In genomic region chr17:40561294-40561870, GRCh38 we compare ENCODE assay signal across 8 cellular contexts. TPM values are rescaled to one million over a fixed set of nuclear protein-coding genes. Genes with fewer than 3 reads are reported as not detected.
DNase-seq lines count a peak whose midpoint lies in the region; ATAC-seq and TF ChIP-seq lines count a peak whose summit lies in the region.

No MANE protein-coding gene starts in this region.

- H3K27me3 ChIP-seq in CD4-positive, alpha-beta T cell (ENCODE audit: control insufficient read depth, insufficient read depth, low read length), result no peaks in the 10 kb centered on the region
- H3K27me3 ChIP-seq in brain microvascular endothelial cell (replicated peaks), result no peaks in the 10 kb centered on the region

- peaks cover 99% of the 10 kb centered on the region for H3K36me3 Mint-ChIP-seq in CD4-positive, alpha-beta T cell (ENCODE audit: low read depth)

- in situ Hi-C loops in brain microvascular endothelial cell (cut with HindIII; ENCODE audit: low pct_ligation_motif_present, low sequenced_read_pairs), result no loop called here

- intact Hi-C loops in CD4-positive, alpha-beta T cell (cut with DNase I, micrococcal nuclease), result loop anchor here (2.0 to 10.0 kb wide), 2 partner anchors 27 to 163 kb away; no protein-coding TSS in a partner anchor

- H3K9me3 Mint-ChIP-seq in CD4-positive, alpha-beta T cell, result no peaks in the 10 kb centered on the region

- H3K4me3 ChIP-seq in brain microvascular endothelial cell (ENCODE audit: low read depth, low read length), result no peak overlapping the region

- POLR2A ChIA-PET in CD4-positive, alpha-beta T cell (lab: Charles Lee), result interaction anchor here (0.6 to 33.8 kb wide), 18 partner anchors 8 to 1127 kb away, joined by 3 to 1290 read pairs (median 9); partner anchors contain the start of genes EIF1, SMARCE1 and TOP2A

- H3K27ac Mint-ChIP-seq in CD4-positive, alpha-beta T cell, result peak overlapping the region; percentile 92

- H3K27me3 Mint-ChIP-seq in CD4-positive, alpha-beta T cell, result no peaks in the 10 kb centered on the region

- CTCF ChIA-PET in CD4-positive, alpha-beta T cell (lab: Charles Lee), result interaction anchor here (0.6 to 13.0 kb wide), 21 partner anchors 9 to 239 kb away, joined by 3 to 288 read pairs (median 5); partner anchors contain the start of genes IGFBP4 and SMARCE1

- no peaks in the 10 kb centered on the region for H3K36me3 ChIP-seq in brain microvascular endothelial cell (replicated peaks)

- no peaks in the 10 kb centered on the region for H3K9me3 ChIP-seq in CD4-positive, alpha-beta T cell (ENCODE audit: control insufficient read depth, low read length)

- no peak for DNase-seq in CD4-positive, alpha-beta T cell
- no peak for DNase-seq in brain microvascular endothelial cell
- DNase-seq in inferior parietal cortex (ENCODE audit: extremely low spot score), result no peak
- no peak for DNase-seq in HUDEP-2 (lab: John Stamatoyannopoulos, UW; ENCODE audit: unreplicated experiment in 76 of 76)
- DNase-seq in DMS153 (lab: John Stamatoyannopoulos, UW), result no peak
- DNase-seq in NK-92 treated with Interleukin-12 subunit alpha and Interleukin-12 subunit beta, amount 100 ng/mL, for 24 hours (lab: John Stamatoyannopoulos, UW), result no peak

- no peak for ATAC-seq in CD4-positive, alpha-beta T cell (ENCODE audit: poor library complexity)
- ATAC-seq in GM19438 (IDR thresholded peaks at IDR 0.05; ENCODE audit: low read depth, unreplicated experiment), result peak; percentile 24
- peak; percentile 16 for ATAC-seq in HG03196 (IDR thresholded peaks at IDR 0.05; ENCODE audit: unreplicated experiment)

- TF ChIP-seq CTCF in CD4-positive, alpha-beta T cell (IDR thresholded peaks at IDR 0.05), result no peak
- TF ChIP-seq CTCF in brain microvascular endothelial cell (IDR thresholded peaks at IDR 0.05; ENCODE audit: low read depth, low read length, missing control alignments), result no peak

- peak overlapping the region; percentile 91 for H3K4me3 Mint-ChIP-seq in CD4-positive, alpha-beta T cell

- peak overlapping the region; percentile 100 for H3K27ac ChIP-seq in CD4-positive, alpha-beta T cell (ENCODE audit: low read depth, low read length)
- H3K27ac ChIP-seq in brain microvascular endothelial cell, result peak overlapping the region; percentile 90

- H3K4me1 Mint-ChIP-seq in CD4-positive, alpha-beta T cell (ENCODE audit: low read depth), result peaks cover 90% of the 10 kb centered on the region

RNA-seq across cellular contexts. Expression of gene CCR7, which starts 3.9 kb away (rescaled TPM):
- total RNA-seq in CD4-positive, alpha-beta T cell, result 100 to 1,000 TPM; 170 to 180 TPM

RNA-seq across cellular contexts. Expression of gene TNS4, which starts 60.0 kb away (rescaled TPM):
- total RNA-seq in CD4-positive, alpha-beta T cell, result 1 to 10 TPM; 3.0 to 4.2 TPM
